In genomic region chr6:25619222-25619621, GRCh38 we compare ENCODE assay signal across 20 cellular contexts. TPM values are rescaled to one million over a fixed set of nuclear protein-coding genes. Genes with fewer than 3 reads are reported as not detected.
"Had no signal": no experiment of that assay in that cellular context is flagged by ENCODE, and none has a peak within 500 bp of the region (broad histone marks: within the 10 kb centered on the region; RNA-seq: fewer than 3 reads in every experiment).

No MANE protein-coding gene starts in this region.

- DNase-seq: activated CD4-positive, alpha-beta T cell treated with anti-CD3 and anti-CD28 coated beads, Interleukin-2, amount 50 U/mL, for 4 hours; activated gamma-delta T cell; dorsolateral prefrontal cortex; left cardiac atrium; mesendoderm; naive thymus-derived CD8-positive, alpha-beta T cell; sigmoid colon; stimulated activated CD4-positive, alpha-beta T cell treated with anti-CD3 and anti-CD28 coated beads, Interleukin-4, amount 100 ng/mL, for 24 hours had no signal

- H3K9me3 Mint-ChIP-seq: naive thymus-derived CD8-positive, alpha-beta T cell; stimulated activated memory B cell treated with anti-CD40 and anti-IgM and Interleukin-4, amounts not matched to agents 10 μg/mL and 1 μg/mL and 100 μg/mL, for 72 hours had no signal

- H3K27ac ChIP-seq: dorsolateral prefrontal cortex, epithelial cell of prostate, foreskin keratinocyte, hepatocyte, parathyroid adenoma, sigmoid colon, thoracic aorta had no signal

- ATAC-seq: left cardiac atrium; naive thymus-derived CD8-positive, alpha-beta T cell; stimulated activated memory B cell treated with anti-CD40 and anti-IgM and Interleukin-4, amounts not matched to agents 10 μg/mL and 1 μg/mL and 100 μg/mL, for 72 hours had no signal

- H3K36me3 Mint-ChIP-seq: stimulated activated memory B cell treated with anti-CD40 and anti-IgM and Interleukin-4, amounts not matched to agents 10 μg/mL and 1 μg/mL and 100 μg/mL, for 72 hours had no signal

- H3K9me3 ChIP-seq: sigmoid colon, thoracic aorta had no signal

- H3K27me3 Mint-ChIP-seq: activated naive CD8-positive, alpha-beta T cell; naive thymus-derived CD8-positive, alpha-beta T cell; stimulated activated memory B cell treated with anti-CD40 and anti-IgM and Interleukin-4, amounts not matched to agents 10 μg/mL and 1 μg/mL and 100 μg/mL, for 72 hours had no signal

- H3K79me2 ChIP-seq: hepatocyte, parathyroid adenoma had no signal

- H3K4me2 ChIP-seq: hepatocyte had no signal

- H3K4me1 ChIP-seq: foreskin keratinocyte, parathyroid adenoma, sigmoid colon had no signal

- H3K27me3 ChIP-seq: foreskin keratinocyte, hepatocyte, sigmoid colon had no signal

- H3K4me3 ChIP-seq: dorsolateral prefrontal cortex, hepatocyte, sigmoid colon, thoracic aorta had no signal

- H3K36me3 ChIP-seq: sigmoid colon had no signal

- H3K27ac Mint-ChIP-seq: activated naive CD8-positive, alpha-beta T cell; stimulated activated memory B cell treated with anti-CD40 and anti-IgM and Interleukin-4, amounts not matched to agents 10 μg/mL and 1 μg/mL and 100 μg/mL, for 72 hours had no signal

- H3K4me3 Mint-ChIP-seq: activated naive CD8-positive, alpha-beta T cell; naive thymus-derived CD8-positive, alpha-beta T cell; stimulated activated memory B cell treated with anti-CD40 and anti-IgM and Interleukin-4, amounts not matched to agents 10 μg/mL and 1 μg/mL and 100 μg/mL, for 72 hours had no signal

- H2AFZ ChIP-seq: hepatocyte, parathyroid adenoma had no signal

RNA-seq across cellular contexts. Expression of gene SCGN, which starts 32.8 kb away (rescaled TPM):
- total RNA-seq: activated CD8-positive, alpha-beta memory T cell treated with anti-CD3 and anti-CD28 coated beads for 36 hours; cardiac septum; fibroblast of lung; foreskin keratinocyte; lower leg skin; naive thymus-derived CD8-positive, alpha-beta T cell; ureter had no signal
- polyA plus RNA-seq: fibroblast of lung; foreskin keratinocyte; naive thymus-derived CD8-positive, alpha-beta T cell had no signal
